22 cellular contexts compared by ENCODE assay signal in genomic region chr16:81061307-81061640, GRCh38. TPM values are rescaled to one million over a fixed set of nuclear protein-coding genes. Genes with fewer than 3 reads are reported as not detected.
DNase-seq lines count a peak whose midpoint lies in the region; ATAC-seq, FAIRE-seq and TF ChIP-seq lines count a peak whose summit lies in the region.
"Had no signal": no experiment of that assay in that cellular context is flagged by ENCODE, and none has a peak within 500 bp of the region (broad histone marks: within the 10 kb centered on the region; RNA-seq: fewer than 3 reads in every experiment).

No MANE protein-coding gene starts in this region.

- H3K18ac ChIP-seq in H1 (ENCODE audit: extremely low read depth, low read length), result no peak overlapping the region
- peak overlapping the region; percentile 60 for H3K18ac ChIP-seq in neuronal stem cell (ENCODE audit: low read length)

- peak overlapping the region; percentile 39; the same call in 1 of the 2 replicates for H2BK12ac ChIP-seq in H1 (ENCODE audit: low read depth, low read length)
- H2BK12ac ChIP-seq in neuronal stem cell (ENCODE audit: low read length), result no peak overlapping the region

- H3K4me1 Mint-ChIP-seq in naive thymus-derived CD4-positive, alpha-beta T cell, result no peaks in the 10 kb centered on the region
- H3K4me1 Mint-ChIP-seq: B cell had no signal

- WGBS in H1 (ENCODE audit: extremely low coverage in 1 of 2, insufficient coverage in 1 of 2, insufficient read length in 1 of 2, insufficient replicate concordance in 2 of 2, low coverage in 1 of 2, low lambda C conversion rate in 2 of 2, missing lambda C conversion rate in 1 of 2), 2 experiments, result 86% methylated on average over 10 of the region's 10 CpGs; no CpG with 5 or more reads in 1 of the 2 experiments
- no CpG with 5 or more reads among the region's 10 CpGs for WGBS in neuronal stem cell (ENCODE audit: extremely low coverage in 2 of 2, insufficient read length in 2 of 2, insufficient replicate concordance in 1 of 2), 2 donors
- WGBS in esophagus muscularis mucosa, result 87% methylated on average over 10 of the region's 10 CpGs

- no peaks in the 10 kb centered on the region for H3K27me3 ChIP-seq in NT2/D1 (ENCODE audit: insufficient read depth, insufficient read length)
- H3K27me3 ChIP-seq in H1 (replicated peaks in 1 of 4; ENCODE audit: control insufficient read depth in 3 of 4, extremely low read depth in 1 of 4, insufficient read depth in 3 of 4, low read length in 3 of 4), result no peaks in the 10 kb centered on the region
- H3K27me3 ChIP-seq in neuronal stem cell (ENCODE audit: control insufficient read depth in 3 of 3, insufficient read depth in 3 of 3, low read depth in 1 of 3, low read length in 3 of 3), result no peaks in the 10 kb centered on the region
- no peaks in the 10 kb centered on the region for H3K27me3 ChIP-seq in naive thymus-derived CD4-positive, alpha-beta T cell (ENCODE audit: control insufficient read depth in 2 of 2, insufficient read depth in 2 of 2, low read length in 2 of 2)
- no peaks in the 10 kb centered on the region for H3K27me3 ChIP-seq in esophagus muscularis mucosa

- no peak overlapping the region; the same call in 1 of the 2 replicates for H2AFZ ChIP-seq in H1 (ENCODE audit: low read length)
- no peak overlapping the region for H2AFZ ChIP-seq in neuronal stem cell (ENCODE audit: low read length)

- no peak overlapping the region for H4K91ac ChIP-seq in H1 (replicated peaks; ENCODE audit: insufficient read length, low read length)
- H4K91ac ChIP-seq in neuronal stem cell (ENCODE audit: low read depth, low read length, poor library complexity), result no peak overlapping the region

- H4K8ac ChIP-seq in H1 (ENCODE audit: extremely low read depth, insufficient read depth, low read length) (no peak overlapping the region; the same call in 1 of the 2 replicates), neuronal stem cell (ENCODE audit: low read depth, low read length) (no peak overlapping the region)

- H3K36me3 ChIP-seq in NT2/D1 (ENCODE audit: insufficient read depth, insufficient read length, low read length), result no peaks in the 10 kb centered on the region
- H3K36me3 ChIP-seq in H1 (ENCODE audit: control insufficient read depth in 2 of 4, insufficient read depth in 4 of 4, low read length in 3 of 4), result no peaks in the 10 kb centered on the region
- no peaks in the 10 kb centered on the region for H3K36me3 ChIP-seq in neuronal stem cell (replicated peaks in 1 of 2; ENCODE audit: control insufficient read depth in 2 of 2, insufficient read depth in 2 of 2, low read length in 2 of 2)
- H3K36me3 ChIP-seq in naive thymus-derived CD4-positive, alpha-beta T cell (ENCODE audit: control insufficient read depth in 2 of 3, insufficient read depth in 3 of 3, low read length in 3 of 3), result no peaks in the 10 kb centered on the region
- H3K36me3 ChIP-seq in esophagus muscularis mucosa, result no peaks in the 10 kb centered on the region

- no peak overlapping the region for H3K56ac ChIP-seq in H1 (replicated peaks; ENCODE audit: insufficient read length, low read depth, low read length)

- H3K27ac Mint-ChIP-seq in naive thymus-derived CD4-positive, alpha-beta T cell, result no peak overlapping the region
- H3K27ac Mint-ChIP-seq: B cell; CD4-positive, alpha-beta T cell; HFFc6 had no signal

- H3K4ac ChIP-seq in H1 (replicated peaks; ENCODE audit: insufficient read length, low read depth, low read length) (no peak overlapping the region), neuronal stem cell (ENCODE audit: low read length) (no peak overlapping the region)

- H3K79me2 ChIP-seq in H1 (ENCODE audit: control insufficient read depth in 1 of 2, insufficient read depth in 2 of 2, low read length in 2 of 2), result no peaks in the 10 kb centered on the region

- in situ Hi-C loops in G401 (cut with HindIII; ENCODE audit: low sequenced_read_pairs), result no loop called here

- H3K36me3 Mint-ChIP-seq in naive thymus-derived CD4-positive, alpha-beta T cell, result no peaks in the 10 kb centered on the region

- no peak overlapping the region for H3K4me3 Mint-ChIP-seq in naive thymus-derived CD4-positive, alpha-beta T cell
- H3K4me3 Mint-ChIP-seq: B cell; CD4-positive, alpha-beta T cell; HFFc6 had no signal

- H3K27ac ChIP-seq in H1 (ENCODE audit: low read depth, low read length) (no peak overlapping the region), neuronal stem cell (replicated peaks; ENCODE audit: low read length) (no peak overlapping the region), esophagus muscularis mucosa (replicated peaks in 1 of 4) (no peak overlapping the region)
- no peak overlapping the region for H3K27ac ChIP-seq in naive thymus-derived CD4-positive, alpha-beta T cell (ENCODE audit: low read depth, low read length)
- H3K27ac ChIP-seq: C4-2B had no signal

- H2AK5ac ChIP-seq in H1 (ENCODE audit: low read depth, low read length), result no peak overlapping the region
- no peak overlapping the region for H2AK5ac ChIP-seq in neuronal stem cell (ENCODE audit: low read depth, low read length)

- TF ChIP-seq POLR2A in H1 (IDR thresholded peaks at IDR 0.05; ENCODE audit: control extremely low read depth in 1 of 2, low read depth in 2 of 2, low read length in 2 of 2), result no peak
- no peak for TF ChIP-seq POLR2A in esophagus muscularis mucosa (IDR thresholded peaks at IDR 0.05; ENCODE audit: low read depth)

- TF ChIP-seq EP300 in H1 (IDR thresholded peaks at IDR 0.05; ENCODE audit: borderline replicate concordance in 1 of 2, low read depth in 2 of 2, low read length in 2 of 2) (no peak), esophagus muscularis mucosa (IDR thresholded peaks at IDR 0.05) (no peak)

- no peaks in the 10 kb centered on the region for H4K20me1 ChIP-seq in H1 (replicated peaks in 1 of 2; ENCODE audit: control insufficient read depth in 1 of 2, insufficient read depth in 2 of 2, low read length in 2 of 2)

- no peak for TF ChIP-seq CTCF in H1 (IDR thresholded peaks at IDR 0.05; ENCODE audit: control extremely low read depth in 1 of 3, insufficient read depth in 1 of 3, low read depth in 1 of 3, low read length in 3 of 3)
- no peak for TF ChIP-seq CTCF in esophagus muscularis mucosa (IDR thresholded peaks at IDR 0.05)

- no peaks in the 10 kb centered on the region for H3K79me1 ChIP-seq in H1 (ENCODE audit: low read depth, low read length)
- H3K79me1 ChIP-seq in neuronal stem cell (ENCODE audit: low read depth, low read length), result peaks cover 2% of the 10 kb centered on the region

- H3K4me3 ChIP-seq in NT2/D1 (ENCODE audit: insufficient read length, low read depth) (no peak overlapping the region), H1 (ENCODE audit: extremely low read depth in 1 of 4, insufficient read depth in 2 of 4, low read depth in 3 of 4, low read length in 4 of 4) (no peak overlapping the region), neuronal stem cell (ENCODE audit: low read length in 2 of 2) (peak overlapping the region in 1 of 2 donors; percentile 19), esophagus muscularis mucosa (no peak overlapping the region)
- no peak overlapping the region for H3K4me3 ChIP-seq in naive thymus-derived CD4-positive, alpha-beta T cell (ENCODE audit: low read length)
- H3K4me3 ChIP-seq: K562 had no signal

- H3K27me3 Mint-ChIP-seq in naive thymus-derived CD4-positive, alpha-beta T cell, result no peaks in the 10 kb centered on the region
- H3K27me3 Mint-ChIP-seq: B cell; CD4-positive, alpha-beta T cell had no signal

- H3K9me3 ChIP-seq in NT2/D1 (ENCODE audit: insufficient read depth, low read length), result no peaks in the 10 kb centered on the region
- no peaks in the 10 kb centered on the region for H3K9me3 ChIP-seq in H1 (ENCODE audit: insufficient read depth in 2 of 2, low read depth in 1 of 2, low read length in 1 of 2)
- no peaks in the 10 kb centered on the region for H3K9me3 ChIP-seq in neuronal stem cell (replicated peaks in 1 of 2; ENCODE audit: control insufficient read depth in 2 of 2, insufficient read depth in 1 of 2, low read depth in 1 of 2, low read length in 2 of 2)
- no peaks in the 10 kb centered on the region for H3K9me3 ChIP-seq in naive thymus-derived CD4-positive, alpha-beta T cell (ENCODE audit: control insufficient read depth in 2 of 3, low read length in 3 of 3)
- no peaks in the 10 kb centered on the region for H3K9me3 ChIP-seq in esophagus muscularis mucosa
- H3K9me3 ChIP-seq: Caco-2 had no signal

- no peak for ATAC-seq in naive thymus-derived CD4-positive, alpha-beta T cell
- ATAC-seq in HG03280 (IDR thresholded peaks at IDR 0.05; ENCODE audit: unreplicated experiment), result no peak
- ATAC-seq: HCT116 had no signal

- H3K4me2 ChIP-seq in H1 (ENCODE audit: insufficient read depth in 1 of 2, low read depth in 2 of 2, low read length in 2 of 2) (peak overlapping the region in 1 of 2 experiments; percentile 28; a peak in 1 of 4 replicates), neuronal stem cell (ENCODE audit: insufficient read depth, low read length, poor library complexity, severe bottlenecking) (no peak overlapping the region)

- no peak overlapping the region for H2BK120ac ChIP-seq in H1 (replicated peaks; ENCODE audit: low read depth, low read length)
- H2BK120ac ChIP-seq in neuronal stem cell (ENCODE audit: low read depth, low read length), result no peak overlapping the region

- H3K23ac ChIP-seq in H1 (ENCODE audit: insufficient read length) (no peak overlapping the region), neuronal stem cell (ENCODE audit: low read depth, low read length, poor library complexity) (no peak overlapping the region)

- H2BK20ac ChIP-seq in H1 (ENCODE audit: low read length), result no peak overlapping the region

- H3K4me1 ChIP-seq in NT2/D1 (ENCODE audit: insufficient read depth, insufficient read length) (peaks cover 5% of the 10 kb centered on the region), H1 (replicated peaks in 1 of 4; ENCODE audit: control insufficient read depth in 3 of 4, insufficient read depth in 4 of 4, low read length in 3 of 4) (peaks cover 2 to 14% (median 5%) of the 10 kb centered on the region in 4 experiments; a peak in 5 of 7 replicates), neuronal stem cell (ENCODE audit: control insufficient read depth in 2 of 2, insufficient read depth in 1 of 2, low read depth in 1 of 2, low read length in 2 of 2) (peaks cover 0 to 6% of the 10 kb centered on the region in 2 donors), esophagus muscularis mucosa (no peaks in the 10 kb centered on the region)
- no peaks in the 10 kb centered on the region for H3K4me1 ChIP-seq in naive thymus-derived CD4-positive, alpha-beta T cell (ENCODE audit: control insufficient read depth in 2 of 2, insufficient read depth in 2 of 2, low read length in 2 of 2)

- TF ChIP-seq RAD21 in H1 (IDR thresholded peaks at IDR 0.05 in 1 of 2, conservative IDR thresholded peaks at IDR 0.05 in 1 of 2; ENCODE audit: low read depth in 2 of 2, low read length in 2 of 2), result no peak

- no peak overlapping the region for H3K14ac ChIP-seq in H1 (ENCODE audit: insufficient read length)
- no peak overlapping the region for H3K14ac ChIP-seq in neuronal stem cell (ENCODE audit: low read length)

- POLR2A ChIA-PET in H1 (lab: Charles Lee; ENCODE audit: partially characterized antibody), result no interaction called here
- POLR2A ChIA-PET in naive thymus-derived CD4-positive, alpha-beta T cell (lab: Charles Lee), result no interaction called here

- H2BK5ac ChIP-seq in H1 (ENCODE audit: low read depth, low read length) (no peak overlapping the region), neuronal stem cell (ENCODE audit: low read length) (no peak overlapping the region)

- H3K9ac ChIP-seq in NT2/D1 (ENCODE audit: insufficient read length, low read depth) (peak overlapping the region; percentile 46), H1 (replicated peaks in 1 of 4; ENCODE audit: extremely low read depth in 1 of 4, low read depth in 3 of 4, low read length in 3 of 4) (no peak overlapping the region), neuronal stem cell (ENCODE audit: low read depth, low read length, poor library complexity) (no peak overlapping the region)

- no peak for FAIRE-seq in H1 (lab: Jason Lieb, UNC)
- FAIRE-seq: D721Med, GM12892, GM18507, HTR-8/SVneo, K562 had no signal

- H2BK15ac ChIP-seq in H1 (ENCODE audit: low read length), result no peak overlapping the region
- H2BK15ac ChIP-seq in neuronal stem cell (ENCODE audit: low read length), result no peak overlapping the region

- H3K23me2 ChIP-seq in H1 (ENCODE audit: low read depth, low read length), result no peaks in the 10 kb centered on the region

- no peak overlapping the region for H4K5ac ChIP-seq in H1 (ENCODE audit: insufficient read length, low read depth, low read length)

- DNase-seq in G401 (ENCODE audit: low spot score) (peak; percentile 49), NT2/D1 (ENCODE audit: low read depth, low spot score) (no peak), H1 (ENCODE audit: low read depth in 1 of 2, low spot score in 2 of 2) (no peak), neuronal stem cell (ENCODE audit: low spot score) (no peak), NK-92 (lab: John Stamatoyannopoulos, UW; ENCODE audit: unreplicated experiment) (no peak), esophagus muscularis mucosa (ENCODE audit: extremely low spot score) (no peak)
- no peak for DNase-seq in naive thymus-derived CD4-positive, alpha-beta T cell
- DNase-seq: Caco-2; CD4-positive, alpha-beta T cell; GDM1; GOT3; HFFc6; IMR-90 had no signal

- no peaks in the 10 kb centered on the region for H3K9me3 Mint-ChIP-seq in naive thymus-derived CD4-positive, alpha-beta T cell
- H3K9me3 Mint-ChIP-seq: CD4-positive, alpha-beta T cell; HFFc6 had no signal

- CTCF ChIA-PET in H1 (lab: Charles Lee; ENCODE audit: partially characterized antibody), result interaction anchor here (0.6 to 1.1 kb wide), 3 partner anchors 10 to 765 kb away, joined by 3 to 5 read pairs (median 3); no protein-coding TSS in a partner anchor
- CTCF ChIA-PET in naive thymus-derived CD4-positive, alpha-beta T cell (lab: Charles Lee), result no interaction called here

- intact Hi-C loops in naive thymus-derived CD4-positive, alpha-beta T cell (cut with micrococcal nuclease), result no loop called here
- intact Hi-C loops in esophagus muscularis mucosa (cut with DNase I), result no loop called here

RNA-seq across cellular contexts. Expression of gene C16orf46, which starts 15.8 kb away (rescaled TPM):
- total RNA-seq in G401 (2014; rRNA removed; shearing (Covaris generic)), result 1.4 TPM in 1 of 2 replicates, not detected in the other
- total RNA-seq in H1 (2021; fragmentation: NEBNext Ultra II Directional; extraction: Animal tissue kit (Norgen Biotek cat#: 25700)), result 0.60 and 1.1 TPM in 2 replicates
- polyA plus RNA-seq in H1 (2011; rRNA removed), result 0.48 and 0.52 TPM in 2 replicates
- 0.65 TPM for polyA plus RNA-seq in H1 (2011; cell fraction: cytosol; rRNA removed)
- polyA plus RNA-seq in H1 (2011; cell fraction: nucleus; rRNA removed), result 1.3 TPM
- polyA plus RNA-seq in H1 (2012, experiment 1 of 2), result 0.13 to 0.62 TPM (median 0.33 TPM) in 4 replicates
- 0.96 TPM for polyA plus RNA-seq in H1 (2012, experiment 2 of 2)
- polyA plus RNA-seq in H1 (2013, experiment 1 of 2), result 1.1 TPM
- polyA plus RNA-seq in H1 (2013, experiment 2 of 2), result 0.70 TPM
- 0.83 TPM in 1 of 2 replicates, not detected in the other for polyA minus RNA-seq in H1 (2011; rRNA and poly(A)+ RNA removed)
- 2.7 TPM for polyA minus RNA-seq in H1 (2011; cell fraction: cytosol; rRNA and poly(A)+ RNA removed)
- not detected for polyA minus RNA-seq in H1 (2011; cell fraction: nucleus; rRNA and poly(A)+ RNA removed)
- polyA plus RNA-seq in neuronal stem cell (2013, experiment 1 of 2), result 4.7 TPM
- 6.0 TPM for polyA plus RNA-seq in neuronal stem cell (2013, experiment 2 of 2)
- 1 to 10 TPM in 1 of 5 experiments, under 1 TPM in 3, not detected in 1; 0.24 to 2.1 (median 0.70) TPM for total RNA-seq in naive thymus-derived CD4-positive, alpha-beta T cell
- polyA plus RNA-seq in naive thymus-derived CD4-positive, alpha-beta T cell, result under 1 TPM; 0.28 to 0.35 TPM
- 1 to 10 TPM in 2 of 4 donors, not detected in 2; 1.6 to 2.7 TPM for total RNA-seq in esophagus muscularis mucosa
- total RNA-seq: B cell had no signal

RNA-seq across cellular contexts. Expression of gene ATMIN, which starts 25.6 kb away (rescaled TPM):
- total RNA-seq in G401 (2014; rRNA removed; shearing (Covaris generic)), result 46.9 and 59.6 TPM in 2 replicates
- 55.9 and 59.8 TPM in 2 replicates for total RNA-seq in H1 (2021; fragmentation: NEBNext Ultra II Directional; extraction: Animal tissue kit (Norgen Biotek cat#: 25700))
- 20.2 and 34.8 TPM in 2 replicates for polyA plus RNA-seq in H1 (2011; rRNA removed)
- polyA plus RNA-seq in H1 (2011; cell fraction: cytosol; rRNA removed), result 25.3 TPM
- polyA plus RNA-seq in H1 (2011; cell fraction: nucleus; rRNA removed), result 18.3 TPM
- 27.0 to 40.7 TPM (median 34.3 TPM) in 4 replicates for polyA plus RNA-seq in H1 (2012, experiment 1 of 2)
- polyA plus RNA-seq in H1 (2012, experiment 2 of 2), result 5.1 TPM
- polyA plus RNA-seq in H1 (2013, experiment 1 of 2), result 37.1 TPM
- polyA plus RNA-seq in H1 (2013, experiment 2 of 2), result 40.4 TPM
- 53.9 and 72.4 TPM in 2 replicates for polyA minus RNA-seq in H1 (2011; rRNA and poly(A)+ RNA removed)
- polyA minus RNA-seq in H1 (2011; cell fraction: cytosol; rRNA and poly(A)+ RNA removed), result 26.3 TPM
- polyA minus RNA-seq in H1 (2011; cell fraction: nucleus; rRNA and poly(A)+ RNA removed), result 57.4 TPM
- polyA plus RNA-seq in neuronal stem cell (2013, experiment 1 of 2), result 39.4 TPM
- 39.6 TPM for polyA plus RNA-seq in neuronal stem cell (2013, experiment 2 of 2)
- 10 to 100 TPM; 29.1 to 46.9 (median 35.3) TPM for total RNA-seq in naive thymus-derived CD4-positive, alpha-beta T cell
- polyA plus RNA-seq in naive thymus-derived CD4-positive, alpha-beta T cell, result 10 to 100 TPM; 24.9 to 36.0 TPM
- total RNA-seq in esophagus muscularis mucosa, result 10 to 100 TPM; 26.6 to 34.0 (median 30.4) TPM

RNA-seq across cellular contexts. Expression of gene GCSH, which starts 34.9 kb away (rescaled TPM):
- total RNA-seq in G401 (2014; rRNA removed; shearing (Covaris generic)), result 122 and 128 TPM in 2 replicates
- 103 and 108 TPM in 2 replicates for total RNA-seq in H1 (2021; fragmentation: NEBNext Ultra II Directional; extraction: Animal tissue kit (Norgen Biotek cat#: 25700))
- polyA plus RNA-seq in H1 (2011; rRNA removed), result 25.1 and 28.2 TPM in 2 replicates
- polyA plus RNA-seq in H1 (2011; cell fraction: cytosol; rRNA removed), result 56.5 TPM
- polyA plus RNA-seq in H1 (2011; cell fraction: nucleus; rRNA removed), result 28.5 TPM
- 31.9 to 88.2 TPM (median 35.2 TPM) in 4 replicates for polyA plus RNA-seq in H1 (2012, experiment 1 of 2)
- 62.6 TPM for polyA plus RNA-seq in H1 (2012, experiment 2 of 2)
- 120 TPM for polyA plus RNA-seq in H1 (2013, experiment 1 of 2)
- 119 TPM for polyA plus RNA-seq in H1 (2013, experiment 2 of 2)
- polyA minus RNA-seq in H1 (2011; rRNA and poly(A)+ RNA removed), result 3.6 and 4.5 TPM in 2 replicates
- polyA minus RNA-seq in H1 (2011; cell fraction: cytosol; rRNA and poly(A)+ RNA removed), result 48.0 TPM
- 22.8 TPM for polyA minus RNA-seq in H1 (2011; cell fraction: nucleus; rRNA and poly(A)+ RNA removed)
- polyA plus RNA-seq in neuronal stem cell (2013, experiment 1 of 2), result 90.2 TPM
- polyA plus RNA-seq in neuronal stem cell (2013, experiment 2 of 2), result 85.5 TPM
- total RNA-seq in naive thymus-derived CD4-positive, alpha-beta T cell, result 1 to 10 TPM; 1.5 to 7.5 (median 4.9) TPM
- 10 to 100 TPM in 1 of 2 donors, 1 to 10 TPM in 1; 9.7 to 10.7 TPM for polyA plus RNA-seq in naive thymus-derived CD4-positive, alpha-beta T cell
- 10 to 100 TPM; 12.6 to 20.8 (median 16.6) TPM for total RNA-seq in esophagus muscularis mucosa

RNA-seq across cellular contexts. Expression of gene CENPN, which starts 54.3 kb away (rescaled TPM):
- 68.7 and 173 TPM in 2 replicates for total RNA-seq in G401 (2014; rRNA removed; shearing (Covaris generic))
- 57.2 and 67.0 TPM in 2 replicates for total RNA-seq in H1 (2021; fragmentation: NEBNext Ultra II Directional; extraction: Animal tissue kit (Norgen Biotek cat#: 25700))
- 28.2 and 32.8 TPM in 2 replicates for polyA plus RNA-seq in H1 (2011; rRNA removed)
- 74.7 TPM for polyA plus RNA-seq in H1 (2011; cell fraction: cytosol; rRNA removed)
- polyA plus RNA-seq in H1 (2011; cell fraction: nucleus; rRNA removed), result 15.3 TPM
- polyA plus RNA-seq in H1 (2012, experiment 1 of 2), result 59.6 to 184 TPM (median 80.6 TPM) in 4 replicates
- 19.5 TPM for polyA plus RNA-seq in H1 (2012, experiment 2 of 2)
- polyA plus RNA-seq in H1 (2013, experiment 1 of 2), result 46.5 TPM
- polyA plus RNA-seq in H1 (2013, experiment 2 of 2), result 42.9 TPM
- polyA minus RNA-seq in H1 (2011; rRNA and poly(A)+ RNA removed), result 29.8 and 37.1 TPM in 2 replicates
- polyA minus RNA-seq in H1 (2011; cell fraction: cytosol; rRNA and poly(A)+ RNA removed), result 39.6 TPM
- 36.7 TPM for polyA minus RNA-seq in H1 (2011; cell fraction: nucleus; rRNA and poly(A)+ RNA removed)
- 58.7 TPM for polyA plus RNA-seq in neuronal stem cell (2013, experiment 1 of 2)
- 63.6 TPM for polyA plus RNA-seq in neuronal stem cell (2013, experiment 2 of 2)
- total RNA-seq in naive thymus-derived CD4-positive, alpha-beta T cell, result 10 to 100 TPM in 1 of 5 experiments, 1 to 10 TPM in 4; 1.4 to 41.8 (median 6.9) TPM
- polyA plus RNA-seq in naive thymus-derived CD4-positive, alpha-beta T cell, result 1 to 10 TPM; 2.7 to 3.1 TPM
- total RNA-seq in esophagus muscularis mucosa, result 1 to 10 TPM; 5.8 to 9.6 (median 6.6) TPM

RNA-seq across cellular contexts. Expression of gene CMC2, which starts 54.6 kb away (rescaled TPM):
- 89.8 and 180 TPM in 2 replicates for total RNA-seq in G401 (2014; rRNA removed; shearing (Covaris generic))
- 66.6 and 69.3 TPM in 2 replicates for total RNA-seq in H1 (2021; fragmentation: NEBNext Ultra II Directional; extraction: Animal tissue kit (Norgen Biotek cat#: 25700))
- 98.1 and 116 TPM in 2 replicates for polyA plus RNA-seq in H1 (2011; rRNA removed)
- polyA plus RNA-seq in H1 (2011; cell fraction: cytosol; rRNA removed), result 133 TPM
- polyA plus RNA-seq in H1 (2011; cell fraction: nucleus; rRNA removed), result 37.5 TPM
- polyA plus RNA-seq in H1 (2012, experiment 1 of 2), result 69.3 to 107 TPM (median 98.3 TPM) in 4 replicates
- 191 TPM for polyA plus RNA-seq in H1 (2012, experiment 2 of 2)
- 121 TPM for polyA plus RNA-seq in H1 (2013, experiment 1 of 2)
- polyA plus RNA-seq in H1 (2013, experiment 2 of 2), result 125 TPM
- polyA minus RNA-seq in H1 (2011; rRNA and poly(A)+ RNA removed), result 14.3 and 27.9 TPM in 2 replicates
- polyA minus RNA-seq in H1 (2011; cell fraction: cytosol; rRNA and poly(A)+ RNA removed), result 23.6 TPM
- 51.5 TPM for polyA minus RNA-seq in H1 (2011; cell fraction: nucleus; rRNA and poly(A)+ RNA removed)
- polyA plus RNA-seq in neuronal stem cell (2013, experiment 1 of 2), result 156 TPM
- polyA plus RNA-seq in neuronal stem cell (2013, experiment 2 of 2), result 159 TPM
- total RNA-seq in naive thymus-derived CD4-positive, alpha-beta T cell, result 10 to 100 TPM; 28.3 to 78.4 (median 40.8) TPM
- 10 to 100 TPM; 75.7 to 77.1 TPM for polyA plus RNA-seq in naive thymus-derived CD4-positive, alpha-beta T cell
- total RNA-seq in esophagus muscularis mucosa, result 10 to 100 TPM; 29.7 to 78.1 (median 41.9) TPM
